In genomic region chr12:54412786-54413185, GRCh38 we compare ENCODE assay signal across 8 cellular contexts. TPM values are rescaled to one million over a fixed set of nuclear protein-coding genes. Genes with fewer than 3 reads are reported as not detected.
A peak's percentile ranks its signal among the peaks of the same experiment; 100 is the strongest.
DNase-seq lines count a peak whose midpoint lies in the region; ATAC-seq, FAIRE-seq and TF ChIP-seq lines count a peak whose summit lies in the region.
"Had no signal": no experiment of that assay in that cellular context is flagged by ENCODE, and none has a peak within 500 bp of the region (broad histone marks: within the 10 kb centered on the region; RNA-seq: fewer than 3 reads in every experiment).

No MANE protein-coding gene starts in this region.

- DNase-seq in activated T-helper 2 cell treated with anti-CD3 and anti-CD28 coated beads, Interferon-gamma antibody, Interleukin-2, Interleukin-4, amounts not matched to agents 10 μg/mL and 5 μg/mL and 100 μg/mL, durations not matched to agents 14 hours and 24 hours and 36 hours (ENCODE audit: low spot score) = no peak
- DNase-seq in keratinocyte (ENCODE audit: low read depth, low spot score) = no peak
- DNase-seq in stimulated activated naive CD8-positive, alpha-beta T cell treated with anti-CD3 and anti-CD28 coated beads, Interleukin-15, amount 100 ng/mL, for 72 hours = no peak
- no peak for DNase-seq in NCI-H187 (lab: John Stamatoyannopoulos, UW)
- no peak for DNase-seq in KBM-7
- no peak for DNase-seq in urothelium cell line (ENCODE audit: low spot score)

- H4K20me1 ChIP-seq in keratinocyte (ENCODE audit: control insufficient read depth, extremely low read depth, insufficient read depth, low read length) = no peaks in the 10 kb centered on the region

- no peak overlapping the region for H3K4me3 ChIP-seq in keratinocyte (ENCODE audit: control insufficient read depth in 2 of 3, extremely low read depth in 1 of 3, insufficient read depth in 2 of 3, low read depth in 1 of 3, low read length in 3 of 3)

- FAIRE-seq in keratinocyte (lab: Jason Lieb, UNC) = no peak
- FAIRE-seq in urothelium cell line (lab: Jason Lieb, UNC) = no peak
- FAIRE-seq: islet of Langerhans had no signal

- H3K4me2 ChIP-seq in keratinocyte (ENCODE audit: control insufficient read depth, extremely low read depth, insufficient read depth, low read depth, low read length) = peak overlapping the region; percentile 53

- no peaks in the 10 kb centered on the region for H3K9me3 ChIP-seq in keratinocyte (ENCODE audit: control insufficient read depth, low read depth, low read length)

- peaks cover 5% of the 10 kb centered on the region for H3K9me1 ChIP-seq in keratinocyte (ENCODE audit: control insufficient read depth, extremely low read depth, insufficient read depth, low read length)

- H3K27ac ChIP-seq in keratinocyte (ENCODE audit: control insufficient read depth, insufficient read depth, low read length) = peak overlapping the region; percentile 80

- H3K36me3 Mint-ChIP-seq in activated T-helper 2 cell treated with anti-CD3 and anti-CD28 coated beads, Interferon-gamma antibody, Interleukin-2, Interleukin-4, amounts not matched to agents 10 μg/mL and 5 μg/mL and 100 μg/mL, durations not matched to agents 14 hours and 24 hours and 36 hours (ENCODE audit: low read depth) = peaks cover 18% of the 10 kb centered on the region

- dilution Hi-C loops in keratinocyte (cut with MboI; ENCODE audit: extremely low pct_ligation_motif_present, low sequenced_read_pairs) = no loop called here

- H3K4me1 ChIP-seq in keratinocyte (ENCODE audit: control insufficient read depth, extremely low read depth, insufficient read depth, low read length) = peaks cover 54% of the 10 kb centered on the region

- peaks cover 19 to 20% of the 10 kb centered on the region in 2 experiments for H3K36me3 ChIP-seq in keratinocyte (ENCODE audit: control insufficient read depth in 2 of 2, extremely low read depth in 1 of 2, insufficient read depth in 2 of 2, low read length in 2 of 2)

- no peaks in the 10 kb centered on the region for H3K27me3 ChIP-seq in keratinocyte (ENCODE audit: control insufficient read depth, extremely low read depth, insufficient read depth, low read length)

- no peak for TF ChIP-seq CTCF in keratinocyte (optimal IDR thresholded peaks at IDR 0.05 in 1 of 3, IDR thresholded peaks at IDR 0.05 in 1 of 3, conservative IDR thresholded peaks at IDR 0.05 in 1 of 3; ENCODE audit: extremely low read depth in 1 of 3, insufficient read depth in 2 of 3, low read length in 3 of 3)

- H2AFZ ChIP-seq in keratinocyte (ENCODE audit: control insufficient read depth, low read length) = no peak overlapping the region

- H3K4me3 Mint-ChIP-seq in activated T-helper 2 cell treated with anti-CD3 and anti-CD28 coated beads, Interferon-gamma antibody, Interleukin-2, Interleukin-4, amounts not matched to agents 10 μg/mL and 5 μg/mL and 100 μg/mL, durations not matched to agents 14 hours and 24 hours and 36 hours (ENCODE audit: low read depth) = peak overlapping the region; percentile 83
- H3K4me3 Mint-ChIP-seq in stimulated activated naive CD8-positive, alpha-beta T cell treated with anti-CD3 and anti-CD28 coated beads, Interleukin-15, amount 100 ng/mL, for 72 hours = peak overlapping the region; percentile 60 to 79

- in situ Hi-C loops in KBM-7 (cut with MboI; ENCODE audit: low pct_unique_long_range_greater_than_20kb, low sequenced_read_pairs) = no loop called here

- ATAC-seq in HG03108 (IDR thresholded peaks at IDR 0.05; ENCODE audit: unreplicated experiment) = peak; percentile 25
- ATAC-seq in stimulated activated naive CD8-positive, alpha-beta T cell treated with anti-CD3 and anti-CD28 coated beads, Interleukin-15, amount 100 ng/mL, for 72 hours = peak; percentile 9

- no peaks in the 10 kb centered on the region for H3K27me3 Mint-ChIP-seq in activated T-helper 2 cell treated with anti-CD3 and anti-CD28 coated beads, Interferon-gamma antibody, Interleukin-2, Interleukin-4, amounts not matched to agents 10 μg/mL and 5 μg/mL and 100 μg/mL, durations not matched to agents 14 hours and 24 hours and 36 hours (ENCODE audit: low read depth)
- no peaks in the 10 kb centered on the region for H3K27me3 Mint-ChIP-seq in stimulated activated naive CD8-positive, alpha-beta T cell treated with anti-CD3 and anti-CD28 coated beads, Interleukin-15, amount 100 ng/mL, for 72 hours

- no peaks in the 10 kb centered on the region for H3K9me3 Mint-ChIP-seq in activated T-helper 2 cell treated with anti-CD3 and anti-CD28 coated beads, Interferon-gamma antibody, Interleukin-2, Interleukin-4, amounts not matched to agents 10 μg/mL and 5 μg/mL and 100 μg/mL, durations not matched to agents 14 hours and 24 hours and 36 hours
- no peaks in the 10 kb centered on the region for H3K9me3 Mint-ChIP-seq in stimulated activated naive CD8-positive, alpha-beta T cell treated with anti-CD3 and anti-CD28 coated beads, Interleukin-15, amount 100 ng/mL, for 72 hours

- peak overlapping the region; percentile 96 for H3K27ac Mint-ChIP-seq in activated T-helper 2 cell treated with anti-CD3 and anti-CD28 coated beads, Interferon-gamma antibody, Interleukin-2, Interleukin-4, amounts not matched to agents 10 μg/mL and 5 μg/mL and 100 μg/mL, durations not matched to agents 14 hours and 24 hours and 36 hours
- H3K27ac Mint-ChIP-seq in stimulated activated naive CD8-positive, alpha-beta T cell treated with anti-CD3 and anti-CD28 coated beads, Interleukin-15, amount 100 ng/mL, for 72 hours = peak overlapping the region; percentile 90 to 94

- H3K4me1 Mint-ChIP-seq in activated T-helper 2 cell treated with anti-CD3 and anti-CD28 coated beads, Interferon-gamma antibody, Interleukin-2, Interleukin-4, amounts not matched to agents 10 μg/mL and 5 μg/mL and 100 μg/mL, durations not matched to agents 14 hours and 24 hours and 36 hours (ENCODE audit: low read depth) = peaks cover 53% of the 10 kb centered on the region
- peaks cover 73% of the 10 kb centered on the region for H3K4me1 Mint-ChIP-seq in stimulated activated naive CD8-positive, alpha-beta T cell treated with anti-CD3 and anti-CD28 coated beads, Interleukin-15, amount 100 ng/mL, for 72 hours

- H3K79me2 ChIP-seq in keratinocyte (ENCODE audit: control insufficient read depth, insufficient read depth, low read length) = peaks cover 58% of the 10 kb centered on the region

- H3K9ac ChIP-seq in keratinocyte (ENCODE audit: control insufficient read depth, extremely low read depth, insufficient read depth, low read length) = peak overlapping the region; percentile 11

- intact Hi-C loops in activated T-helper 2 cell treated with anti-CD3 and anti-CD28 coated beads, Interferon-gamma antibody, Interleukin-2, Interleukin-4, amounts not matched to agents 10 μg/mL and 5 μg/mL and 100 μg/mL, durations not matched to agents 14 hours and 24 hours and 36 hours (cut with micrococcal nuclease) = loop anchor here (2.0 to 5.0 kb wide), 2 partner anchors 26 to 85 kb away; partner anchors contain the start of gene NCKAP1L

RNA-seq across cellular contexts. Expression of gene ITGA5, which starts 6.3 kb away (rescaled TPM):
- 41.4 and 41.5 TPM in 2 replicates for total RNA-seq in activated T-helper 2 cell treated with anti-CD3 and anti-CD28 coated beads, Interferon-gamma antibody, Interleukin-2, Interleukin-4, amounts not matched to agents 10 μg/mL and 5 μg/mL and 100 μg/mL, durations not matched to agents 14 hours and 24 hours and 36 hours
- polyA plus RNA-seq in keratinocyte = 47.9 to 107 TPM (median 68.0 TPM) in 3 replicates
- 14.5 TPM for polyA plus RNA-seq in keratinocyte (2011; ENCODE audit: low read depth)
- polyA plus RNA-seq in keratinocyte (2011; cell fraction: cytosol; rRNA removed) = 25.2 and 31.4 TPM in 2 replicates
- 168 and 190 TPM in 2 replicates for polyA plus RNA-seq in keratinocyte (2011; cell fraction: nucleus; rRNA removed)
- polyA plus RNA-seq in keratinocyte (2012; ENCODE audit: low replicate concordance) = 38.3 and 109 TPM in 2 replicates
- 127 to 228 TPM (median 141 TPM) in 3 replicates for polyA minus RNA-seq in keratinocyte
- 88.1 TPM for polyA minus RNA-seq in keratinocyte (2011; cell fraction: cytosol; rRNA and poly(A)+ RNA removed)
- 246 and 280 TPM in 2 replicates for polyA minus RNA-seq in keratinocyte (2011; cell fraction: nucleus; rRNA and poly(A)+ RNA removed)

RNA-seq across cellular contexts. Expression of gene ZNF385A, which starts 28.3 kb away (rescaled TPM):
- 0.60 and 0.78 TPM in 2 replicates for total RNA-seq in activated T-helper 2 cell treated with anti-CD3 and anti-CD28 coated beads, Interferon-gamma antibody, Interleukin-2, Interleukin-4, amounts not matched to agents 10 μg/mL and 5 μg/mL and 100 μg/mL, durations not matched to agents 14 hours and 24 hours and 36 hours
- 11.4 to 20.1 TPM (median 13.3 TPM) in 3 replicates for polyA plus RNA-seq in keratinocyte
- polyA plus RNA-seq in keratinocyte (2011; ENCODE audit: low read depth) = 64.8 TPM
- 18.1 and 42.4 TPM in 2 replicates for polyA plus RNA-seq in keratinocyte (2011; cell fraction: cytosol; rRNA removed)
- polyA plus RNA-seq in keratinocyte (2011; cell fraction: nucleus; rRNA removed) = 25.2 and 35.8 TPM in 2 replicates
- polyA plus RNA-seq in keratinocyte (2012; ENCODE audit: low replicate concordance) = 77.0 and 80.7 TPM in 2 replicates
- 16.2 to 88.2 TPM (median 23.5 TPM) in 3 replicates for polyA minus RNA-seq in keratinocyte
- polyA minus RNA-seq in keratinocyte (2011; cell fraction: cytosol; rRNA and poly(A)+ RNA removed) = 58.1 TPM
- polyA minus RNA-seq in keratinocyte (2011; cell fraction: nucleus; rRNA and poly(A)+ RNA removed) = 26.4 and 36.5 TPM in 2 replicates

RNA-seq across cellular contexts. Expression of gene GPR84, which starts 48.5 kb away (rescaled TPM):
- 1.8 and 2.3 TPM in 2 replicates for total RNA-seq in activated T-helper 2 cell treated with anti-CD3 and anti-CD28 coated beads, Interferon-gamma antibody, Interleukin-2, Interleukin-4, amounts not matched to agents 10 μg/mL and 5 μg/mL and 100 μg/mL, durations not matched to agents 14 hours and 24 hours and 36 hours
- 0.08 to 0.17 TPM (median 0.12 TPM) in 3 replicates for polyA plus RNA-seq in keratinocyte
- polyA plus RNA-seq in keratinocyte (2011; ENCODE audit: low read depth) = 0.39 TPM
- polyA plus RNA-seq in keratinocyte (2011; cell fraction: cytosol; rRNA removed) = not detected in 2 replicates
- polyA plus RNA-seq in keratinocyte (2011; cell fraction: nucleus; rRNA removed) = 1.2 and 1.7 TPM in 2 replicates
- 0.07 and 0.93 TPM in 2 replicates for polyA plus RNA-seq in keratinocyte (2012; ENCODE audit: low replicate concordance)
- 0.70 TPM in 1 of 3 replicates, not detected in the others for polyA minus RNA-seq in keratinocyte
- polyA minus RNA-seq in keratinocyte (2011; cell fraction: cytosol; rRNA and poly(A)+ RNA removed) = not detected
- 0.21 and 0.39 TPM in 2 replicates for polyA minus RNA-seq in keratinocyte (2011; cell fraction: nucleus; rRNA and poly(A)+ RNA removed)
